Comparison of ENCODE assay signal across 8 cellular contexts in the genomic region with DNA sequence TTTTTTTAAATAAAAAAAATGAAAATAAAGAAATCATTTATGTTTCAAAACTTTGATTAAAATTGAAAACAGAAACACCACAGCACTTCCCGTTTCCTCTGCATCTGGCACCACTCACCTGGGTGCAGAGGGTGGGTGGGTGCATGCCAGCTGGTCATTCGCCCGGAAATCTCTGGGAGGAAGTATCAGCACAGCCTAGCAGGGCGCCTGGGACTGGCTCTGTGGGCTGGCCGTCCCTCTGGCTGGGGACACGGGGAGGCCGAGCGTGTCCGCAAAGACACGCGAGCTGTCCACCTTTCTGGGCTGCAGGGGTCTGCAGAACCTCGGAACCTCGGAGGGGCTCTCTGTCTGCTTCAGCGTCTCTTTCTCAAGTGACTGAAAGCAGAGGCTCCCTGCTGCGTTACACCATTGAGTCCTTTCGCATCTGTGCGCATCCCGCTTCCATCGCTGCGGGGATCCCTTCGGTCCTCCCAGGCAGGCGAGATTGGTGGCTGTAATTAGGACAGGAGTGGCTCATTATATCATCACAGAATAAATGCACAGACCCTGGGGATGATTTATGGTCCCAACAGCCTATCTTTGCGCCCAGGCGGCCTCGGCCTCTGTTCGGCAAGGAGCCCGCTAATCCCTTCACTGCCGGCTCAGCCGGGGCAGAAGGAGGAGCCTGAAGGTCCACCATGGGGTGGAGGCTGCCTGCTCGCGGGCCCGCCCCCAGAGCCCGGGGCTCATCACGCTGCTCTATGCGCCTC. TPM values are rescaled to one million over a fixed set of nuclear protein-coding genes. Genes with fewer than 3 reads are reported as not detected.
DNase-seq lines count a peak whose midpoint lies in the region; ATAC-seq and TF ChIP-seq lines count a peak whose summit lies in the region.

No MANE protein-coding gene starts in this region.

- DNase-seq in H7 (peak; percentile 96), NCI-H187 treated with DMSO at 0.1 percent for 48 hours (lab: John Stamatoyannopoulos, UW) (peak; percentile 63), choroid plexus epithelial cell (ENCODE audit: low read depth) (peak; percentile 54), right lobe of liver (peak; percentile 90 to 96 (median 93)), SHP77 treated with DMSO at 0.1 percent for 48 hours (lab: John Stamatoyannopoulos, UW) (no peak)
- peak; percentile 67 to 68 for DNase-seq in activated CD4-positive, alpha-beta T cell treated with anti-CD3 and anti-CD28 coated beads for 4 hours
- DNase-seq in stimulated activated CD4-positive, alpha-beta T cell treated with anti-CD3 and anti-CD28 coated beads, Interleukin-4, amount 100 ng/mL, for 4 hours: peak; percentile 61 to 64

- no peaks in the 10 kb centered on the region for H3K9me2 ChIP-seq in DOHH2 (replicated peaks; ENCODE audit: control insufficient read depth, low read length)

- no peak for TF ChIP-seq POLR2A in right lobe of liver (IDR thresholded peaks at IDR 0.05)

- H3F3A ChIP-seq in DOHH2 (ENCODE audit: control insufficient read depth, insufficient read depth): no peaks in the 10 kb centered on the region

- intact Hi-C loops in right lobe of liver (cut with DNase I): no loop called here

- H3K4me2 ChIP-seq in DOHH2 (ENCODE audit: low read length): peak overlapping the region; percentile 57

- peak; percentile 84 to 96 (median 94) for ATAC-seq in right lobe of liver

- H3K4me1 ChIP-seq in DOHH2 (ENCODE audit: control insufficient read depth, low read length) (peaks cover 32% of the 10 kb centered on the region), right lobe of liver (peaks cover 0 to 16% (median 0%) of the 10 kb centered on the region in 4 donors)

- 21% methylated on average over 25 of the region's 35 CpGs for WGBS in right lobe of liver (ENCODE audit: insufficient coverage, low coverage, low lambda C conversion rate, missing lambda C conversion rate)

- H3K79me2 ChIP-seq in DOHH2 (ENCODE audit: control insufficient read depth, low read length): peaks cover 8% of the 10 kb centered on the region; the same call in 1 of the 2 replicates

- H3K36me3 ChIP-seq in DOHH2 (ENCODE audit: control insufficient read depth, low read length) (no peaks in the 10 kb centered on the region), H7 (replicated peaks; ENCODE audit: control insufficient read depth, insufficient read depth, low read length) (no peaks in the 10 kb centered on the region), right lobe of liver (no peaks in the 10 kb centered on the region)

- no peak for TF ChIP-seq CTCF in DOHH2 (IDR thresholded peaks at IDR 0.05; ENCODE audit: low read depth, low read length, poor library complexity, severe bottlenecking)
- no peak for TF ChIP-seq CTCF in choroid plexus epithelial cell (conservative IDR thresholded peaks at IDR 0.05; ENCODE audit: low read depth, low read length)
- TF ChIP-seq CTCF in right lobe of liver (IDR thresholded peaks at IDR 0.05): no peak

- peak overlapping the region; percentile 34 for H3K4me3 ChIP-seq in DOHH2 (ENCODE audit: low read length)
- peak overlapping the region; percentile 30 for H3K4me3 ChIP-seq in H7 (ENCODE audit: insufficient read depth, low read depth, low read length)
- H3K4me3 ChIP-seq in choroid plexus epithelial cell (ENCODE audit: low read depth, low read length): peak overlapping the region; percentile 50
- peak overlapping the region; percentile 15 to 36 (median 28) for H3K4me3 ChIP-seq in right lobe of liver

- peaks cover 4% of the 10 kb centered on the region; the same call in 1 of the 2 replicates for H4K20me1 ChIP-seq in DOHH2 (ENCODE audit: control insufficient read depth, insufficient read depth, low read depth, low read length)

- H3K9me3 ChIP-seq in DOHH2 (ENCODE audit: control insufficient read depth, insufficient read depth, low read length) (no peaks in the 10 kb centered on the region), right lobe of liver (no peaks in the 10 kb centered on the region)

- H3K27me3 ChIP-seq in DOHH2 (ENCODE audit: control insufficient read depth, low read length) (no peaks in the 10 kb centered on the region), H7 (ENCODE audit: control insufficient read depth, insufficient read depth, low read length) (no peaks in the 10 kb centered on the region), right lobe of liver (no peaks in the 10 kb centered on the region)

- H3K27ac ChIP-seq in DOHH2 (ENCODE audit: low read depth, low read length) (no peak overlapping the region), right lobe of liver (peak overlapping the region in 1 of 3 donors; percentile 40)

RNA-seq across cellular contexts. Expression of a gene that starts 17.2 kb away (rescaled TPM):
- 3.7 and 6.1 TPM in 2 replicates for total RNA-seq in H7 (2014; rRNA removed; shearing (Covaris generic))
- total RNA-seq in right lobe of liver: 1 to 10 TPM; 1.7 to 7.2 (median 4.9) TPM
